Comparison of ENCODE assay signal across 9 cellular contexts in the genomic region with DNA sequence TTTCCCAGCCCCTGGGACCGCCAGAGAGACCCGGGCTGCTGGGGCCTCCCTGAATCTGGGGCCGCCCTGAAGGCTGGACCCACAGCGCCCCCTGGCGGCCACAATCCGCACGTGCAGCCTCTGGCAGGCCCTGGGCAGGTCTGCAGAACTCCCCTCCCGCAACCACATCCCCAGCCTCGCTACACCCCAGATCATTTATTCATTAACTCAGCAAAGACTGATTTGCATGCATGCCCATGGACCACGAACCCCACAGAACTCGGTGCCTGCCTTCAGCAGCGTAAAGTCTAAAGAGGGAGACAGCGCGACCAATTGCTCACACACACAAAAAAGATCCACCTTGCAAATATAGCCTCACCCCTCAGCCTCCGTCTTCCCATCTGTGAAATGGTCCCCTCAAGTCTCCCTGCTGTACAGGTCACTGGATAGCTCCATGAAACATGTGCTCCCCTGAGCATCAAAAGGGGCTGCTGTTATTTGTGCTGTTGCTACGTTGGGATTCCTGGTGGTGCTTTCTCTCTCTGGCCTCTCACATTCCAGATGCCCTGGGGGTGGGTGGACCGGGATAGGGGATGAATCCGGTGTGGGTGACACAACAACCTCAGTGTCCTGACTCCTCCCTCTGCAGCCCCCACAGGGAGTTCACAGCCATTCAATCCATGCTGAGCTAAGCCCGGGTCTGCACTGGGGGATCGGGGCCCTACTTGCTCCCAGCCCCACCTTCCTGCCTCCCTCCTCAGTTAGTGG.
A peak's percentile ranks its signal among the peaks of the same experiment; 100 is the strongest.
DNase-seq lines count a peak whose midpoint lies in the region; ATAC-seq and TF ChIP-seq lines count a peak whose summit lies in the region.
"Had no signal": no experiment of that assay in that cellular context is flagged by ENCODE, and none has a peak within 500 bp of the region (broad histone marks: within the 10 kb centered on the region; RNA-seq: fewer than 3 reads in every experiment).

No MANE protein-coding gene starts in this region.

- no peak overlapping the region for H3K27ac ChIP-seq in CD8-positive, alpha-beta memory T cell (ENCODE audit: low read depth, low read length)
- H3K27ac ChIP-seq in OCI-LY3 (ENCODE audit: low read length) (no peak overlapping the region), fibroblast of lung (ENCODE audit: insufficient read depth, low read length) (no peak overlapping the region), neural progenitor cell (no peak overlapping the region), subcutaneous abdominal adipose tissue (ENCODE audit: low read depth, low read length) (peak overlapping the region; percentile 45)

- peak; percentile 68 for ATAC-seq in GM19395 (IDR thresholded peaks at IDR 0.05; ENCODE audit: unreplicated experiment)
- ATAC-seq in HG03571 (IDR thresholded peaks at IDR 0.05; ENCODE audit: unreplicated experiment): peak; percentile 64

- CTCF ChIA-PET in CD8-positive, alpha-beta memory T cell (lab: Charles Lee): interaction anchor here (0.6 to 4.6 kb wide), 15 partner anchors 9 to 747 kb away, joined by 3 to 28 read pairs (median 4); partner anchors contain the start of gene NCOR2

- H3K4me3 Mint-ChIP-seq in CD8-positive, alpha-beta memory T cell: no peak overlapping the region
- H3K4me3 Mint-ChIP-seq in neural progenitor cell: no peak overlapping the region
- H3K4me3 Mint-ChIP-seq: activated naive CD4-positive, alpha-beta T cell treated with anti-CD3 and anti-CD28 coated beads, Interleukin-2, amount 50 U/mL, for 24 hours had no signal

- H3K79me2 ChIP-seq in OCI-LY3 (ENCODE audit: low read length) (no peaks in the 10 kb centered on the region), fibroblast of lung (ENCODE audit: control insufficient read depth, insufficient read depth, low read length) (no peaks in the 10 kb centered on the region), neural progenitor cell (ENCODE audit: low read depth) (no peaks in the 10 kb centered on the region)

- peaks cover 3 to 17% (median 13%) of the 10 kb centered on the region in 5 donors for H3K9me3 Mint-ChIP-seq in CD8-positive, alpha-beta memory T cell
- H3K9me3 Mint-ChIP-seq in neural progenitor cell: peaks cover 24% of the 10 kb centered on the region
- H3K9me3 Mint-ChIP-seq: activated naive CD4-positive, alpha-beta T cell treated with anti-CD3 and anti-CD28 coated beads, Interleukin-2, amount 50 U/mL, for 24 hours had no signal

- H3K27ac Mint-ChIP-seq in CD8-positive, alpha-beta memory T cell: peak overlapping the region in 1 of 8 donors; percentile 47
- peak overlapping the region; percentile 74 for H3K27ac Mint-ChIP-seq in neural progenitor cell

- peaks cover 10% of the 10 kb centered on the region for H3K4me1 ChIP-seq in CD8-positive, alpha-beta memory T cell (ENCODE audit: insufficient read depth, low read length)
- peaks cover 38% of the 10 kb centered on the region for H3K4me1 ChIP-seq in OCI-LY3 (ENCODE audit: low read length)
- peaks cover 10% of the 10 kb centered on the region for H3K4me1 ChIP-seq in fibroblast of lung (ENCODE audit: control insufficient read depth, extremely low read depth, insufficient read depth, low read length)
- H3K4me1 ChIP-seq in neural progenitor cell: no peaks in the 10 kb centered on the region
- peaks cover 0 to 50% (median 42%) of the 10 kb centered on the region in 5 donors for H3K4me1 ChIP-seq in subcutaneous abdominal adipose tissue (ENCODE audit: control insufficient read depth in 5 of 5, insufficient read depth in 5 of 5, low read length in 5 of 5)

- no peaks in the 10 kb centered on the region for H3F3A ChIP-seq in neural progenitor cell (ENCODE audit: low read depth)

- no peaks in the 10 kb centered on the region for H3K27me3 ChIP-seq in CD8-positive, alpha-beta memory T cell (ENCODE audit: insufficient read depth, low read length, poor library complexity, severe bottlenecking)
- H3K27me3 ChIP-seq in OCI-LY3 (ENCODE audit: low read depth, low read length) (peaks cover 47% of the 10 kb centered on the region), fibroblast of lung (ENCODE audit: control insufficient read depth, insufficient read depth, low read length) (no peaks in the 10 kb centered on the region), neural progenitor cell (peaks cover 8% of the 10 kb centered on the region), subcutaneous abdominal adipose tissue (ENCODE audit: control insufficient read depth in 5 of 5, insufficient read depth in 4 of 5, low read length in 5 of 5) (no peaks in the 10 kb centered on the region)

- DNase-seq in CD8-positive, alpha-beta memory T cell: peak; percentile 71 to 86 (median 73)
- peak; percentile 86 for DNase-seq in activated T-cell treated with anti-CD3 and anti-CD28 coated beads, Interleukin-2, amount 50 U/mL, for 1 hour
- peak; percentile 55 to 58 for DNase-seq in fibroblast of lung (ENCODE audit: low read depth in 2 of 2)
- DNase-seq in neural progenitor cell (ENCODE audit: low spot score): peak; percentile 82

- H3K36me3 Mint-ChIP-seq in CD8-positive, alpha-beta memory T cell: peaks cover 0 to 16% (median 2%) of the 10 kb centered on the region in 3 donors
- H3K36me3 Mint-ChIP-seq in neural progenitor cell: no peaks in the 10 kb centered on the region

- H4K20me1 ChIP-seq in OCI-LY3 (ENCODE audit: insufficient read depth, low read length): no peaks in the 10 kb centered on the region
- no peaks in the 10 kb centered on the region for H4K20me1 ChIP-seq in fibroblast of lung (ENCODE audit: control insufficient read depth, extremely low read depth, insufficient read depth, low read length)
- no peaks in the 10 kb centered on the region for H4K20me1 ChIP-seq in neural progenitor cell (ENCODE audit: low read depth)

- H3K27me3 Mint-ChIP-seq in CD8-positive, alpha-beta memory T cell: peaks cover 8 to 15% of the 10 kb centered on the region in 2 donors
- H3K27me3 Mint-ChIP-seq in neural progenitor cell (ENCODE audit: insufficient read depth, low read depth): peaks cover 46% of the 10 kb centered on the region

- no peaks in the 10 kb centered on the region for H3K36me3 ChIP-seq in CD8-positive, alpha-beta memory T cell (ENCODE audit: insufficient read depth, low read length)
- H3K36me3 ChIP-seq in OCI-LY3 (replicated peaks; ENCODE audit: low read depth, low read length): peaks cover 7% of the 10 kb centered on the region
- no peaks in the 10 kb centered on the region for H3K36me3 ChIP-seq in fibroblast of lung (ENCODE audit: control insufficient read depth, insufficient read depth, low read length)
- H3K36me3 ChIP-seq in neural progenitor cell: no peaks in the 10 kb centered on the region
- no peaks in the 10 kb centered on the region for H3K36me3 ChIP-seq in subcutaneous abdominal adipose tissue (ENCODE audit: control insufficient read depth in 5 of 5, insufficient read depth in 5 of 5, low read length in 5 of 5)

- H3K4me2 ChIP-seq in OCI-LY3 (ENCODE audit: low read length): peak overlapping the region; percentile 58
- no peak overlapping the region for H3K4me2 ChIP-seq in fibroblast of lung (ENCODE audit: extremely low read depth, insufficient read depth, low read length)
- no peak overlapping the region for H3K4me2 ChIP-seq in neural progenitor cell

- TF ChIP-seq CTCF in OCI-LY3 (IDR thresholded peaks at IDR 0.05; ENCODE audit: low read depth, low read length) (peak; percentile 96), fibroblast of lung (conservative IDR thresholded peaks at IDR 0.05 in 1 of 2, IDR thresholded peaks at IDR 0.05 in 1 of 2; ENCODE audit: low read depth in 1 of 2, low read length in 2 of 2) (peak; percentile 89 to 93), neural progenitor cell (IDR thresholded peaks at IDR 0.05) (peak; percentile 99)

- H3K4me1 Mint-ChIP-seq in CD8-positive, alpha-beta memory T cell: peaks cover 17 to 31% (median 23%) of the 10 kb centered on the region in 3 donors
- H3K4me1 Mint-ChIP-seq in neural progenitor cell: peaks cover 31% of the 10 kb centered on the region

- H2AFZ ChIP-seq in OCI-LY3 (ENCODE audit: low read depth, low read length) (no peak overlapping the region), fibroblast of lung (ENCODE audit: low read length) (no peak overlapping the region), neural progenitor cell (replicated peaks) (no peak overlapping the region)

- POLR2A ChIA-PET in CD8-positive, alpha-beta memory T cell (lab: Charles Lee): no interaction called here

- no peak overlapping the region for H3K9ac ChIP-seq in OCI-LY3 (ENCODE audit: low read length)
- H3K9ac ChIP-seq in fibroblast of lung (ENCODE audit: insufficient read depth, low read length): no peak overlapping the region
- H3K9ac ChIP-seq in neural progenitor cell: no peak overlapping the region
- H3K9ac ChIP-seq in subcutaneous abdominal adipose tissue (ENCODE audit: low read length in 5 of 5): no peak overlapping the region

- H3K4me3 ChIP-seq in CD8-positive, alpha-beta memory T cell (ENCODE audit: low read length): no peak overlapping the region
- H3K4me3 ChIP-seq in OCI-LY3 (ENCODE audit: low read length): peak overlapping the region; percentile 27; the same call in 1 of the 2 replicates
- H3K4me3 ChIP-seq in fibroblast of lung (replicated peaks in 1 of 4; ENCODE audit: control extremely low read depth in 1 of 4, insufficient read depth in 1 of 4, low read depth in 3 of 4, low read length in 4 of 4): no peak overlapping the region
- H3K4me3 ChIP-seq in neural progenitor cell: no peak overlapping the region
- H3K4me3 ChIP-seq in subcutaneous abdominal adipose tissue (ENCODE audit: low read depth in 1 of 5, low read length in 5 of 5): no peak overlapping the region

- peaks cover 7% of the 10 kb centered on the region for H3K9me3 ChIP-seq in CD8-positive, alpha-beta memory T cell (ENCODE audit: low read length)
- H3K9me3 ChIP-seq in OCI-LY3 (ENCODE audit: insufficient read depth, low read length) (peaks cover 10% of the 10 kb centered on the region; the same call in 1 of the 2 replicates), fibroblast of lung (ENCODE audit: control insufficient read depth, insufficient read depth, low read depth, low read length) (peaks cover 1% of the 10 kb centered on the region), neural progenitor cell (ENCODE audit: low read depth) (no peaks in the 10 kb centered on the region), subcutaneous abdominal adipose tissue (ENCODE audit: control insufficient read depth in 5 of 5, low read length in 5 of 5) (peaks cover 0 to 15% (median 13%) of the 10 kb centered on the region in 5 donors)
